18 cellular contexts compared by ENCODE assay signal in genomic region chr9:96741771-96742170, GRCh38.
"Had no signal": no experiment of that assay in that cellular context is flagged by ENCODE, and none has a peak within 500 bp of the region (broad histone marks: within the 10 kb centered on the region; RNA-seq: fewer than 3 reads in every experiment).

No MANE protein-coding gene starts in this region.

- H3K27ac ChIP-seq: SJCRH30 had no signal

- H3K4me3 ChIP-seq: SJCRH30 had no signal

- H3K27me3 ChIP-seq: SJCRH30 had no signal

- H3K4me1 ChIP-seq: SJCRH30 had no signal

- H3K36me3 ChIP-seq: SJCRH30 had no signal

- DNase-seq: KBM-7, MV-4-11, NCI-H1048, NCI-H1105, NCI-H1417, NCI-H1436 treated with DMSO at 0.1 percent for 48 hours, NCI-H1694, NCI-H187 treated with DMSO at 0.1 percent for 48 hours, NCI-H2029 treated with DMSO at 0.1 percent for 48 hours, NCI-H226, NCI-H446, NCI-H510A, NCI-H524 treated with DMSO at 0.1 percent for 48 hours, NCI-H69, NCI-H774, PC-3, SHP77 treated with DMSO at 0.1 percent for 48 hours, SJCRH30 had no signal
